1 cellular context compared by ENCODE assay signal in the genomic region with DNA sequence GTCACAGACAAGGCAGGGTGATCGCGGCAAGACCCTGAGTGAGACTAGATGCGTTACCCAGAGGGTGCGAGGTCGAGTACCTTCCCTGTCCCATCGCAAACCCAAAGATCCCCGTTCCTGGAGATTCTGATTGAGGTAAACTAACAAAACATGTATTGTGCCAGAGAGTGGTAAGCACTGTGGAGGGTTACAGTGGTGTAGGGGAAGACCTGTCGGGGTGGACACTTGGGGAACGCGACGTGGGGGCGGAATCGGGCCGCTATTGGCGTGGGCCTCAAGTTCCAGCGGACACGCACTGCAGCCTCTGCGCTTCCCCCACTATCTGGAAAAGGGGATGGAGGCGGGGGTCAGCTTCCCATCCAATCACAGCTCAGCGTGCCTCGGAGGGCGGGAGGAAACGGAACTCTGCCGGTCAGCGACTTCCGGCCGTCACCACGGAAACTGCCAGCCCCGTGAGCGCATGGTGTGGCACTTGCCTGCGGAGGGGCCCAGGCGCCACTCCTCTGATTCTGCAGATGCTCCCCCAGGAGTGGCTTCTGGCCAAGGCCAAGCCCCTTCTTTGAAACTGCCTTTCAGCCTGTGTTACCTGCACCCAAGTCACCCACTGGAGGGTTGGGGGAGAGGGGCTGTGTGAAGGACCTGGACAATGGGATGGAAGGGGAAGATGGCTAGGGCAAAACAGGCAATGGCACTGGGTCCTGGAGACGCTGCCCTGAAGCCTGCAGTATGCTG.
TF ChIP-seq lines count a peak whose summit lies in the region.

No MANE protein-coding gene starts in this region.

TF ChIP-seq in K562, 482 proteins besides CTCF, POLR2A, EP300 and RAD21 (continued from another document and continues in another):
- TF ChIP-seq, protein P1, sequence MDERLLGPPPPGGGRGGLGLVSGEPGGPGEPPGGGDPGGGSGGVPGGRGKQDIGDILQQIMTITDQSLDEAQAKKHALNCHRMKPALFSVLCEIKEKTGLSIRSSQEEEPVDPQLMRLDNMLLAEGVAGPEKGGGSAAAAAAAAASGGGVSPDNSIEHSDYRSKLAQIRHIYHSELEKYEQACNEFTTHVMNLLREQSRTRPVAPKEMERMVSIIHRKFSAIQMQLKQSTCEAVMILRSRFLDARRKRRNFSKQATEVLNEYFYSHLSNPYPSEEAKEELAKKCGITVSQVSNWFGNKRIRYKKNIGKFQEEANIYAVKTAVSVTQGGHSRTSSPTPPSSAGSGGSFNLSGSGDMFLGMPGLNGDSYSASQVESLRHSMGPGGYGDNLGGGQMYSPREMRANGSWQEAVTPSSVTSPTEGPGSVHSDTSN (CRISPR knock-in tag; IDR thresholded peaks at IDR 0.05; ENCODE audit: low read depth): no peak
- TF ChIP-seq, protein P1 (tag; conservative IDR thresholded peaks at IDR 0.05; ENCODE audit: low read depth): no peak
- TF ChIP-seq ZNF263 (CRISPR knock-in tag; IDR thresholded peaks at IDR 0.05; ENCODE audit: borderline replicate concordance): no peak
- 0 out of 2 replicates have a peak, but pooled peaks have one; percentile 33 for TF ChIP-seq CTBP1 (IDR thresholded peaks at IDR 0.05; ENCODE audit: borderline replicate concordance)
- no peak for TF ChIP-seq MTA1 (IDR thresholded peaks at IDR 0.05; ENCODE audit: borderline replicate concordance)
- no peak for TF ChIP-seq CCNT2 (IDR thresholded peaks at IDR 0.05; ENCODE audit: borderline replicate concordance, extremely low read depth, insufficient read length, low read depth, low read length)
- no peak for TF ChIP-seq HMG20B (CRISPR knock-in tag; IDR thresholded peaks at IDR 0.05)
- TF ChIP-seq ZNF174 (CRISPR knock-in tag; IDR thresholded peaks at IDR 0.05): no peak
- TF ChIP-seq SNIP1 (IDR thresholded peaks at IDR 0.05; ENCODE audit: low read depth): no peak
- no peak for TF ChIP-seq TGIF2 (CRISPR knock-in tag; IDR thresholded peaks at IDR 0.05)
- TF ChIP-seq NFATC3 (IDR thresholded peaks at IDR 0.05): no peak
- TF ChIP-seq, protein P2, sequence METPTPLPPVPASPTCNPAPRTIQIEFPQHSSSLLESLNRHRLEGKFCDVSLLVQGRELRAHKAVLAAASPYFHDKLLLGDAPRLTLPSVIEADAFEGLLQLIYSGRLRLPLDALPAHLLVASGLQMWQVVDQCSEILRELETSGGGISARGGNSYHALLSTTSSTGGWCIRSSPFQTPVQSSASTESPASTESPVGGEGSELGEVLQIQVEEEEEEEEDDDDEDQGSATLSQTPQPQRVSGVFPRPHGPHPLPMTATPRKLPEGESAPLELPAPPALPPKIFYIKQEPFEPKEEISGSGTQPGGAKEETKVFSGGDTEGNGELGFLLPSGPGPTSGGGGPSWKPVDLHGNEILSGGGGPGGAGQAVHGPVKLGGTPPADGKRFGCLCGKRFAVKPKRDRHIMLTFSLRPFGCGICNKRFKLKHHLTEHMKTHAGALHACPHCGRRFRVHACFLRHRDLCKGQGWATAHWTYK (CRISPR knock-in tag; IDR thresholded peaks at IDR 0.05): 0 out of 2 replicates have a peak, but pooled peaks have one; percentile 28
- TF ChIP-seq, protein P3, sequence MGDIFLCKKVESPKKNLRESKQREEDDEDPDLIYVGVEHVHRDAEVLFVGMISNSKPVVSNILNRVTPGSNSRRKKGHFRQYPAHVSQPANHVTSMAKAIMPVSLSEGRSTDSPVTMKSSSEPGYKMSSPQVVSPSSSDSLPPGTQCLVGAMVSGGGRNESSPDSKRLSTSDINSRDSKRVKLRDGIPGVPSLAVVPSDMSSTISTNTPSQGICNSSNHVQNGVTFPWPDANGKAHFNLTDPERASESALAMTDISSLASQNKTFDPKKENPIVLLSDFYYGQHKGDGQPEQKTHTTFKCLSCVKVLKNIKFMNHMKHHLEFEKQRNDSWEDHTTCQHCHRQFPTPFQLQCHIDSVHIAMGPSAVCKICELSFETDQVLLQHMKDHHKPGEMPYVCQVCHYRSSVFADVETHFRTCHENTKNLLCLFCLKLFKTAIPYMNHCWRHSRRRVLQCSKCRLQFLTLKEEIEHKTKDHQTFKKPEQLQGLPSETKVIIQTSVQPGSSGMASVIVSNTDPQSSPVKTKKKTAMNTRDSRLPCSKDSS (IDR thresholded peaks at IDR 0.05; ENCODE audit: low read depth, partially characterized antibody): no peak
- TF ChIP-seq, protein P4, sequence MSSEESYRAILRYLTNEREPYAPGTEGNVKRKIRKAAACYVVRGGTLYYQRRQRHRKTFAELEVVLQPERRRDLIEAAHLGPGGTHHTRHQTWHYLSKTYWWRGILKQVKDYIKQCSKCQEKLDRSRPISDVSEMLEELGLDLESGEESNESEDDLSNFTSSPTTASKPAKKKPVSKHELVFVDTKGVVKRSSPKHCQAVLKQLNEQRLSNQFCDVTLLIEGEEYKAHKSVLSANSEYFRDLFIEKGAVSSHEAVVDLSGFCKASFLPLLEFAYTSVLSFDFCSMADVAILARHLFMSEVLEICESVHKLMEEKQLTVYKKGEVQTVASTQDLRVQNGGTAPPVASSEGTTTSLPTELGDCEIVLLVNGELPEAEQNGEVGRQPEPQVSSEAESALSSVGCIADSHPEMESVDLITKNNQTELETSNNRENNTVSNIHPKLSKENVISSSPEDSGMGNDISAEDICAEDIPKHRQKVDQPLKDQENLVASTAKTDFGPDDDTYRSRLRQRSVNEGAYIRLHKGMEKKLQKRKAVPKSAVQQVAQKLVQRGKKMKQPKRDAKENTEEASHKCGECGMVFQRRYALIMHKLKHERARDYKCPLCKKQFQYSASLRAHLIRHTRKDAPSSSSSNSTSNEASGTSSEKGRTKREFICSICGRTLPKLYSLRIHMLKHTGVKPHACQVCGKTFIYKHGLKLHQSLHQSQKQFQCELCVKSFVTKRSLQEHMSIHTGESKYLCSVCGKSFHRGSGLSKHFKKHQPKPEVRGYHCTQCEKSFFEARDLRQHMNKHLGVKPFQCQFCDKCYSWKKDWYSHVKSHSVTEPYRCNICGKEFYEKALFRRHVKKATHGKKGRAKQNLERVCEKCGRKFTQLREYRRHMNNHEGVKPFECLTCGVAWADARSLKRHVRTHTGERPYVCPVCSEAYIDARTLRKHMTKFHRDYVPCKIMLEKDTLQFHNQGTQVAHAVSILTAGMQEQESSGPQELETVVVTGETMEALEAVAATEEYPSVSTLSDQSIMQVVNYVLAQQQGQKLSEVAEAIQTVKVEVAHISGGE (CRISPR knock-in tag; IDR thresholded peaks at IDR 0.05): peak; percentile 25 to 96 (median 41); a peak in 5 of 6 replicates
- no peak for TF ChIP-seq XRCC5 (IDR thresholded peaks at IDR 0.05; ENCODE audit: low read depth, low read length)
- TF ChIP-seq ZNF3 (CRISPR knock-in tag; IDR thresholded peaks at IDR 0.05): no peak
- TF ChIP-seq, protein P5, sequence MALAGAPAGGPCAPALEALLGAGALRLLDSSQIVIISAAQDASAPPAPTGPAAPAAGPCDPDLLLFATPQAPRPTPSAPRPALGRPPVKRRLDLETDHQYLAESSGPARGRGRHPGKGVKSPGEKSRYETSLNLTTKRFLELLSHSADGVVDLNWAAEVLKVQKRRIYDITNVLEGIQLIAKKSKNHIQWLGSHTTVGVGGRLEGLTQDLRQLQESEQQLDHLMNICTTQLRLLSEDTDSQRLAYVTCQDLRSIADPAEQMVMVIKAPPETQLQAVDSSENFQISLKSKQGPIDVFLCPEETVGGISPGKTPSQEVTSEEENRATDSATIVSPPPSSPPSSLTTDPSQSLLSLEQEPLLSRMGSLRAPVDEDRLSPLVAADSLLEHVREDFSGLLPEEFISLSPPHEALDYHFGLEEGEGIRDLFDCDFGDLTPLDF (CRISPR knock-in tag; IDR thresholded peaks at IDR 0.05): no peak; the same call in 1 of the 2 replicates
- TF ChIP-seq NCOA1 (IDR thresholded peaks at IDR 0.05; ENCODE audit: low read depth): peak; percentile 74
- no peak for TF ChIP-seq HMG20A (CRISPR knock-in tag; conservative IDR thresholded peaks at IDR 0.05)
- TF ChIP-seq, protein P6, sequence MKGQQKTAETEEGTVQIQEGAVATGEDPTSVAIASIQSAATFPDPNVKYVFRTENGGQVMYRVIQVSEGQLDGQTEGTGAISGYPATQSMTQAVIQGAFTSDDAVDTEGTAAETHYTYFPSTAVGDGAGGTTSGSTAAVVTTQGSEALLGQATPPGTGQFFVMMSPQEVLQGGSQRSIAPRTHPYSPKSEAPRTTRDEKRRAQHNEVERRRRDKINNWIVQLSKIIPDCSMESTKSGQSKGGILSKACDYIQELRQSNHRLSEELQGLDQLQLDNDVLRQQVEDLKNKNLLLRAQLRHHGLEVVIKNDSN (CRISPR knock-in tag; IDR thresholded peaks at IDR 0.05): peak; percentile 38; the same call in 1 of the 2 replicates
- TF ChIP-seq SNRNP70 (optimal IDR thresholded peaks at IDR 0.05; ENCODE audit: low read depth, low read length): no peak
- peak; percentile 85 for TF ChIP-seq POLR2G (IDR thresholded peaks at IDR 0.05; ENCODE audit: low read depth, low read length)
- TF ChIP-seq ZNF124 (CRISPR knock-in tag; IDR thresholded peaks at IDR 0.05): no peak
- TF ChIP-seq, protein P7, sequence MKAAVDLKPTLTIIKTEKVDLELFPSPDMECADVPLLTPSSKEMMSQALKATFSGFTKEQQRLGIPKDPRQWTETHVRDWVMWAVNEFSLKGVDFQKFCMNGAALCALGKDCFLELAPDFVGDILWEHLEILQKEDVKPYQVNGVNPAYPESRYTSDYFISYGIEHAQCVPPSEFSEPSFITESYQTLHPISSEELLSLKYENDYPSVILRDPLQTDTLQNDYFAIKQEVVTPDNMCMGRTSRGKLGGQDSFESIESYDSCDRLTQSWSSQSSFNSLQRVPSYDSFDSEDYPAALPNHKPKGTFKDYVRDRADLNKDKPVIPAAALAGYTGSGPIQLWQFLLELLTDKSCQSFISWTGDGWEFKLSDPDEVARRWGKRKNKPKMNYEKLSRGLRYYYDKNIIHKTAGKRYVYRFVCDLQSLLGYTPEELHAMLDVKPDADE (conservative IDR thresholded peaks at IDR 0.05; ENCODE audit: control insufficient read depth, low read depth, low read length): peak; percentile 89; the same call in 1 of the 2 replicates
- TF ChIP-seq, protein P8, sequence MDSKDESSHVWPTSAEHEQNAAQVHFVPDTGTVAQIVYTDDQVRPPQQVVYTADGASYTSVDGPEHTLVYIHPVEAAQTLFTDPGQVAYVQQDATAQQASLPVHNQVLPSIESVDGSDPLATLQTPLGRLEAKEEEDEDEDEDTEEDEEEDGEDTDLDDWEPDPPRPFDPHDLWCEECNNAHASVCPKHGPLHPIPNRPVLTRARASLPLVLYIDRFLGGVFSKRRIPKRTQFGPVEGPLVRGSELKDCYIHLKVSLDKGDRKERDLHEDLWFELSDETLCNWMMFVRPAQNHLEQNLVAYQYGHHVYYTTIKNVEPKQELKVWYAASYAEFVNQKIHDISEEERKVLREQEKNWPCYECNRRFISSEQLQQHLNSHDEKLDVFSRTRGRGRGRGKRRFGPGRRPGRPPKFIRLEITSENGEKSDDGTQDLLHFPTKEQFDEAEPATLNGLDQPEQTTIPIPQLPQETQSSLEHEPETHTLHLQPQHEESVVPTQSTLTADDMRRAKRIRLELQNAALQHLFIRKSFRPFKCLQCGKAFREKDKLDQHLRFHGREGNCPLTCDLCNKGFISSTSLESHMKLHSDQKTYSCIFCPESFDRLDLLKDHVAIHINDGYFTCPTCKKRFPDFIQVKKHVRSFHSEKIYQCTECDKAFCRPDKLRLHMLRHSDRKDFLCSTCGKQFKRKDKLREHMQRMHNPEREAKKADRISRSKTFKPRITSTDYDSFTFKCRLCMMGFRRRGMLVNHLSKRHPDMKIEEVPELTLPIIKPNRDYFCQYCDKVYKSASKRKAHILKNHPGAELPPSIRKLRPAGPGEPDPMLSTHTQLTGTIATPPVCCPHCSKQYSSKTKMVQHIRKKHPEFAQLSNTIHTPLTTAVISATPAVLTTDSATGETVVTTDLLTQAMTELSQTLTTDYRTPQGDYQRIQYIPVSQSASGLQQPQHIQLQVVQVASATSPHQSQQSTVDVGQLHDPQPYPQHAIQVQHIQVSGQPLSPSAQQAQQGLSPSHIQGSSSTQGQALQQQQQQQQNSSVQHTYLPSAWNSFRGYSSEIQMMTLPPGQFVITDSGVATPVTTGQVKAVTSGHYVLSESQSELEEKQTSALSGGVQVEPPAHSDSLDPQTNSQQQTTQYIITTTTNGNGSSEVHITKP (IDR thresholded peaks at IDR 0.05; ENCODE audit: partially characterized antibody): peak; percentile 17
- peak; percentile 84 for TF ChIP-seq TBP (optimal IDR thresholded peaks at IDR 0.05; ENCODE audit: low read depth, low read length)
- no peak for TF ChIP-seq FOXK2 (conservative IDR thresholded peaks at IDR 0.05 in 1 of 2, IDR thresholded peaks at IDR 0.05 in 1 of 2; ENCODE audit: low read depth in 2 of 2)
- no peak for TF ChIP-seq SMARCC2 (IDR thresholded peaks at IDR 0.05; ENCODE audit: low read depth)
- TF ChIP-seq NFE2L1 (tag; IDR thresholded peaks at IDR 0.05; ENCODE audit: borderline replicate concordance, low read depth): no peak
- TF ChIP-seq, protein P9, sequence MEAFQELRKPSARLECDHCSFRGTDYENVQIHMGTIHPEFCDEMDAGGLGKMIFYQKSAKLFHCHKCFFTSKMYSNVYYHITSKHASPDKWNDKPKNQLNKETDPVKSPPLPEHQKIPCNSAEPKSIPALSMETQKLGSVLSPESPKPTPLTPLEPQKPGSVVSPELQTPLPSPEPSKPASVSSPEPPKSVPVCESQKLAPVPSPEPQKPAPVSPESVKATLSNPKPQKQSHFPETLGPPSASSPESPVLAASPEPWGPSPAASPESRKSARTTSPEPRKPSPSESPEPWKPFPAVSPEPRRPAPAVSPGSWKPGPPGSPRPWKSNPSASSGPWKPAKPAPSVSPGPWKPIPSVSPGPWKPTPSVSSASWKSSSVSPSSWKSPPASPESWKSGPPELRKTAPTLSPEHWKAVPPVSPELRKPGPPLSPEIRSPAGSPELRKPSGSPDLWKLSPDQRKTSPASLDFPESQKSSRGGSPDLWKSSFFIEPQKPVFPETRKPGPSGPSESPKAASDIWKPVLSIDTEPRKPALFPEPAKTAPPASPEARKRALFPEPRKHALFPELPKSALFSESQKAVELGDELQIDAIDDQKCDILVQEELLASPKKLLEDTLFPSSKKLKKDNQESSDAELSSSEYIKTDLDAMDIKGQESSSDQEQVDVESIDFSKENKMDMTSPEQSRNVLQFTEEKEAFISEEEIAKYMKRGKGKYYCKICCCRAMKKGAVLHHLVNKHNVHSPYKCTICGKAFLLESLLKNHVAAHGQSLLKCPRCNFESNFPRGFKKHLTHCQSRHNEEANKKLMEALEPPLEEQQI (IDR thresholded peaks at IDR 0.05): no peak
- TF ChIP-seq RBM39 (optimal IDR thresholded peaks at IDR 0.05; ENCODE audit: low read depth, low read length): no peak
- TF ChIP-seq, protein P10, sequence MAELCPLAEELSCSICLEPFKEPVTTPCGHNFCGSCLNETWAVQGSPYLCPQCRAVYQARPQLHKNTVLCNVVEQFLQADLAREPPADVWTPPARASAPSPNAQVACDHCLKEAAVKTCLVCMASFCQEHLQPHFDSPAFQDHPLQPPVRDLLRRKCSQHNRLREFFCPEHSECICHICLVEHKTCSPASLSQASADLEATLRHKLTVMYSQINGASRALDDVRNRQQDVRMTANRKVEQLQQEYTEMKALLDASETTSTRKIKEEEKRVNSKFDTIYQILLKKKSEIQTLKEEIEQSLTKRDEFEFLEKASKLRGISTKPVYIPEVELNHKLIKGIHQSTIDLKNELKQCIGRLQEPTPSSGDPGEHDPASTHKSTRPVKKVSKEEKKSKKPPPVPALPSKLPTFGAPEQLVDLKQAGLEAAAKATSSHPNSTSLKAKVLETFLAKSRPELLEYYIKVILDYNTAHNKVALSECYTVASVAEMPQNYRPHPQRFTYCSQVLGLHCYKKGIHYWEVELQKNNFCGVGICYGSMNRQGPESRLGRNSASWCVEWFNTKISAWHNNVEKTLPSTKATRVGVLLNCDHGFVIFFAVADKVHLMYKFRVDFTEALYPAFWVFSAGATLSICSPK (IDR thresholded peaks at IDR 0.05; ENCODE audit: borderline replicate concordance): no peak
